10 cellular contexts compared by ENCODE assay signal in the genomic region with DNA sequence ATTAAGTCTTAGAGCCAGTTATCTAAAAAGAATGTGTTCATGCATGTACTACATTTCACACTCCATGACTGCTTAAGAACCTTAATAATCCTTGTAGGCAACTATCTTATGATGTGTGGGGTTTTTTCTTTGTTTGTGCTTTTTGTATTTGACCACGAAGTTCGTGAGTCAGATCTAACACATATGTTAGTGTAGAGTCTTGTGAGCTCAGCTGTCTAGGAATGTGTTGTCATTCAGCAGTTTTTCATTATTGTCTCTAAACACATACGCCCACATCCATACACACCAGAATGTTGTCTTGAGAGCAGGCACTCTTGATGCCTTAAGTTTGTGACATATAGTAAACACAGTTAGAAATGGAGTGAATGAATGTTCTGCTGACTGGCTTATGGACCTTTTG. TPM values are rescaled to one million over a fixed set of nuclear protein-coding genes. Genes with fewer than 3 reads are reported as not detected.
DNase-seq lines count a peak whose midpoint lies in the region; ATAC-seq lines count a peak whose summit lies in the region.
"Had no signal": no experiment of that assay in that cellular context is flagged by ENCODE, and none has a peak within 500 bp of the region (broad histone marks: within the 10 kb centered on the region; RNA-seq: fewer than 3 reads in every experiment).

No MANE protein-coding gene starts in this region.

- DNase-seq in GM04503 (ENCODE audit: low read depth) (peak; percentile 37), kidney tubule cell (ENCODE audit: low spot score) (peak; percentile 76), caudate nucleus (lab: John Stamatoyannopoulos, UW) (no peak), NCI-H1092 (lab: John Stamatoyannopoulos, UW) (no peak)
- peak in 1 of 2 donors; percentile 12 for DNase-seq in activated naive CD4-positive, alpha-beta T cell treated with anti-CD3 and anti-CD28 coated beads, Interleukin-2, amount 50 U/mL, for 72 hours (ENCODE audit: low spot score in 2 of 2)
- DNase-seq: activated CD8-positive, alpha-beta memory T cell treated with anti-CD3 and anti-CD28 coated beads, Interleukin-2, amount 50 U/mL, for 4 hours; H7 had no signal

- H3K9me3 Mint-ChIP-seq in activated naive CD4-positive, alpha-beta T cell treated with anti-CD3 and anti-CD28 coated beads, Interleukin-2, amount 50 U/mL, for 72 hours = peaks cover 0 to 5% of the 10 kb centered on the region in 2 donors

- ATAC-seq in HG02759 (IDR thresholded peaks at IDR 0.05; ENCODE audit: unreplicated experiment) (peak; percentile 58), HG03175 (IDR thresholded peaks at IDR 0.05; ENCODE audit: unreplicated experiment) (no peak), HG03457 (IDR thresholded peaks at IDR 0.05; ENCODE audit: unreplicated experiment) (no peak)
- ATAC-seq in activated naive CD4-positive, alpha-beta T cell treated with anti-CD3 and anti-CD28 coated beads, Interleukin-2, amount 50 U/mL, for 72 hours = peak; percentile 78 to 95

- H3K36me3 Mint-ChIP-seq in activated naive CD4-positive, alpha-beta T cell treated with anti-CD3 and anti-CD28 coated beads, Interleukin-2, amount 50 U/mL, for 72 hours = peaks cover 13 to 44% of the 10 kb centered on the region in 2 donors

- H3K27ac Mint-ChIP-seq in activated naive CD4-positive, alpha-beta T cell treated with anti-CD3 and anti-CD28 coated beads, Interleukin-2, amount 50 U/mL, for 72 hours = no peak overlapping the region

- H3K27ac ChIP-seq in caudate nucleus (ENCODE audit: low read depth, low read length) = no peak overlapping the region

RNA-seq across cellular contexts. Expression of gene CAB39, which starts 38.4 kb away (rescaled TPM):
- 100 to 1,000 TPM; 104 to 123 TPM for total RNA-seq in activated naive CD4-positive, alpha-beta T cell treated with anti-CD3 and anti-CD28 coated beads, Interleukin-2, amount 50 U/mL, for 72 hours

Comparison
In these comparisons a context has a peak if more than half of its experiments do, and no peak if none do; other contexts are left out.
1. DNase-seq: peak in GM04503 (single experiment) and kidney tubule cell (single experiment); none in caudate nucleus (0 of 61) and NCI-H1092 (single experiment).
2. ATAC-seq: peak in HG02759 (single experiment) and activated naive CD4-positive, alpha-beta T cell treated with anti-CD3 and anti-CD28 coated beads, Interleukin-2, amount 50 U/mL, for 72 hours (2 of 2); none in HG03175 (single experiment) and HG03457 (single experiment).